In genomic region chr5:60698316-60698715, GRCh38 we compare ENCODE assay signal across 1 cellular context.
TF ChIP-seq lines count a peak whose summit lies in the region.

No MANE protein-coding gene starts in this region.

TF ChIP-seq in GM12878, 131 proteins besides CTCF, POLR2A, EP300 and RAD21:
- TF ChIP-seq MYB (IDR thresholded peaks at IDR 0.05; ENCODE audit: borderline replicate concordance, low read depth, low read length): no peak
- no peak for TF ChIP-seq MYC (IDR thresholded peaks at IDR 0.05; ENCODE audit: insufficient read depth, insufficient read length, insufficient replicate concordance, low read length, severe bottlenecking)
- no peak for TF ChIP-seq BRCA1 (IDR thresholded peaks at IDR 0.05; ENCODE audit: low read depth, low read length)
- no peak for TF ChIP-seq HDAC2 (IDR thresholded peaks at IDR 0.05)
- no peak for TF ChIP-seq MEF2B (IDR thresholded peaks at IDR 0.05; ENCODE audit: partially characterized antibody, poor library complexity, severe bottlenecking)
- no peak for TF ChIP-seq FOXM1 (IDR thresholded peaks at IDR 0.05; ENCODE audit: low read depth, low read length)
- no peak for TF ChIP-seq SRF (IDR thresholded peaks at IDR 0.05; ENCODE audit: low read depth in 2 of 2, low read length in 2 of 2)
- no peak for TF ChIP-seq ZNF24 (IDR thresholded peaks at IDR 0.05)
